In genomic region chr4:122692641-122693520, GRCh38 we compare ENCODE assay signal across 17 cellular contexts. TPM values are rescaled to one million over a fixed set of nuclear protein-coding genes. Genes with fewer than 3 reads are reported as not detected.
A peak's percentile ranks its signal among the peaks of the same experiment; 100 is the strongest.
DNase-seq lines count a peak whose midpoint lies in the region; ATAC-seq, FAIRE-seq and TF ChIP-seq lines count a peak whose summit lies in the region.
"Had no signal": no experiment of that assay in that cellular context is flagged by ENCODE, and none has a peak within 500 bp of the region (broad histone marks: within the 10 kb centered on the region; RNA-seq: fewer than 3 reads in every experiment).

No MANE protein-coding gene starts in this region.

- ATAC-seq in sciatic nerve (no peak), HG02678 (IDR thresholded peaks at IDR 0.05; ENCODE audit: unreplicated experiment) (no peak)

- no peaks in the 10 kb centered on the region for H3K27me3 Mint-ChIP-seq in astrocyte (ENCODE audit: low read depth, unreplicated experiment)

- no peak overlapping the region for H3K9ac ChIP-seq in astrocyte (ENCODE audit: low read length)

- no peak overlapping the region for H3K27ac Mint-ChIP-seq in astrocyte (ENCODE audit: unreplicated experiment)
- H3K27ac Mint-ChIP-seq: CD8-positive, alpha-beta memory T cell had no signal

- H3K79me2 ChIP-seq in astrocyte (ENCODE audit: insufficient read depth, low read length), result no peaks in the 10 kb centered on the region

- no peaks in the 10 kb centered on the region for H3K36me3 ChIP-seq in astrocyte (ENCODE audit: insufficient read depth, low read length)
- H3K36me3 ChIP-seq: HAP-1 had no signal

- H3K9me3 ChIP-seq in astrocyte (ENCODE audit: insufficient read depth, low read depth, low read length), result no peaks in the 10 kb centered on the region
- H3K9me3 ChIP-seq: HAP-1 had no signal

- peaks cover 7% of the 10 kb centered on the region for H3K4me1 Mint-ChIP-seq in astrocyte (ENCODE audit: low read depth, unreplicated experiment)

- no peaks in the 10 kb centered on the region for H3K27me3 ChIP-seq in astrocyte (ENCODE audit: insufficient read depth, low read length)

- H2AFZ ChIP-seq in astrocyte (ENCODE audit: low read depth, low read length), result no peak overlapping the region

- TF ChIP-seq CTCF in astrocyte (IDR thresholded peaks at IDR 0.05; ENCODE audit: insufficient read depth, low read depth, low read length), result no peak

- no peak overlapping the region for H3K4me3 Mint-ChIP-seq in astrocyte (ENCODE audit: unreplicated experiment)
- H3K4me3 Mint-ChIP-seq: CD8-positive, alpha-beta memory T cell had no signal

- no peak overlapping the region for H3K27ac ChIP-seq in astrocyte (ENCODE audit: low read depth, low read length)

- H3K4me1 ChIP-seq in astrocyte (ENCODE audit: insufficient read depth, low read length), result peaks cover 5% of the 10 kb centered on the region

- intact Hi-C loops in sciatic nerve (cut with DNase I), result no loop called here

- peak; percentile 33 for DNase-seq in HT1080 (ENCODE audit: low read depth)
- peak; percentile 25 for DNase-seq in NCI-H226
- peak; percentile 56 for DNase-seq in astrocyte (ENCODE audit: low read depth)
- peak; percentile 69 for DNase-seq in iris pigment epithelial cell (ENCODE audit: low read depth)
- no peak for DNase-seq in sciatic nerve (ENCODE audit: low spot score)
- DNase-seq in NCI-H748 treated with DMSO at 0.1 percent for 48 hours (lab: John Stamatoyannopoulos, UW), result no peak
- DNase-seq: CD8-positive, alpha-beta memory T cell; DMS 273 treated with DMSO at 0.1 percent for 48 hours; EL; NCI-H1105 treated with DMSO at 0.1 percent for 48 hours; NCI-H187 treated with DMSO at 0.1 percent for 48 hours; NCI-H446 treated with DMSO at 0.1 percent for 48 hours; NCI-H82; SIG-M5 had no signal

- H3K36me3 Mint-ChIP-seq in astrocyte (ENCODE audit: low read depth, unreplicated experiment), result no peaks in the 10 kb centered on the region

- FAIRE-seq in astrocyte (lab: Jason Lieb, UNC), result peak; percentile 20
- FAIRE-seq: HTR-8/SVneo had no signal

- no peaks in the 10 kb centered on the region for H4K20me1 ChIP-seq in astrocyte (ENCODE audit: insufficient read depth, low read length)

- H3K4me2 ChIP-seq in astrocyte (ENCODE audit: low read length), result no peak overlapping the region

- no peaks in the 10 kb centered on the region for H3K9me3 Mint-ChIP-seq in astrocyte (ENCODE audit: unreplicated experiment)
- H3K9me3 Mint-ChIP-seq: CD8-positive, alpha-beta memory T cell had no signal

- H3K4me3 ChIP-seq in astrocyte (ENCODE audit: insufficient read depth, low read depth, low read length), result no peak overlapping the region
- H3K4me3 ChIP-seq: HAP-1 had no signal

RNA-seq across cellular contexts. Expression of gene BBS12, which starts 39.6 kb away (rescaled TPM):
- 1.5 and 1.7 TPM in 2 replicates for total RNA-seq in HT1080 (2014; rRNA removed; shearing (Covaris generic))
- polyA plus RNA-seq in HT1080 (2015; cell fraction: cytosol; rRNA removed), result 2.3 and 2.8 TPM in 2 replicates
- 2.1 and 2.7 TPM in 2 replicates for polyA plus RNA-seq in HT1080 (2015; cell fraction: nucleus; rRNA removed)
- 4.5 and 4.7 TPM in 2 replicates for total RNA-seq in astrocyte
- total RNA-seq in sciatic nerve, result 4.2 TPM

Comparison
In these comparisons a context has a peak if more than half of its experiments do, and no peak if none do; other contexts are left out.
1. DNase-seq: peak in HT1080 (single experiment), NCI-H226 (single experiment), astrocyte (single experiment) and iris pigment epithelial cell (single experiment); none in sciatic nerve (single experiment) and NCI-H748 treated with DMSO at 0.1 percent for 48 hours (single experiment).